Comparison of ENCODE assay signal across 15 cellular contexts in the genomic region with DNA sequence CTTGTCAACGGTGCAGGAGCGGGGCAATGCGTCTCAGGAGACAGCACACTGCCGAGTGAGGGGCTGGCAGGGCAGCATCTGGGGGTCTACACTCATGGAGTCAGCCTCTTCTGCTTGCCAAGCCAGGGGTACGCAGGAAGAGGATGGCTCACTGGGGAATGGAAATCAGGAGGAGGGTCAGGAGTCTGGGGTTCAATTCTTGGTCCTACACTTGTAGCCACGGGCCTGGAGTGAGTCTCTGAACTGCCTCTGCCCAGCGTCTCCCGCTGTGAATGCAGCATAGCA.
DNase-seq lines count a peak whose midpoint lies in the region; ATAC-seq and TF ChIP-seq lines count a peak whose summit lies in the region.
"Had no signal": no experiment of that assay in that cellular context is flagged by ENCODE, and none has a peak within 500 bp of the region (broad histone marks: within the 10 kb centered on the region; RNA-seq: fewer than 3 reads in every experiment).

No MANE protein-coding gene starts in this region.

- H3K27me3 ChIP-seq in WERI-Rb-1 (ENCODE audit: insufficient read depth, low read depth, severe bottlenecking) (no peaks in the 10 kb centered on the region), endodermal cell (ENCODE audit: control insufficient read depth, insufficient read depth, low read length, poor library complexity, severe bottlenecking) (no peaks in the 10 kb centered on the region), spleen (replicated peaks in 1 of 7) (peaks cover 0 to 35% (median 0%) of the 10 kb centered on the region in 7 donors)

- no peak for TF ChIP-seq POLR2A in spleen (IDR thresholded peaks at IDR 0.05)

- no peaks in the 10 kb centered on the region for H3K4me1 Mint-ChIP-seq in endodermal cell
- H3K4me1 Mint-ChIP-seq: CD4-positive, CD25-positive, alpha-beta regulatory T cell had no signal

- H3K9me3 Mint-ChIP-seq in endodermal cell = no peaks in the 10 kb centered on the region
- H3K9me3 Mint-ChIP-seq: CD4-positive, CD25-positive, alpha-beta regulatory T cell; CD8-positive, alpha-beta T cell had no signal

- ATAC-seq in GM21526 (IDR thresholded peaks at IDR 0.05; ENCODE audit: low FRiP score, unreplicated experiment) = no peak
- ATAC-seq: CD8-positive, alpha-beta T cell had no signal

- H3K9ac ChIP-seq in endodermal cell (ENCODE audit: extremely low read depth, low read length, poor library complexity, severe bottlenecking) = no peak overlapping the region
- H3K9ac ChIP-seq: GM23248 had no signal

- H3K36me3 ChIP-seq in WERI-Rb-1 (no peaks in the 10 kb centered on the region), endodermal cell (ENCODE audit: control insufficient read depth, insufficient read depth, low read length) (no peaks in the 10 kb centered on the region), spleen (no peaks in the 10 kb centered on the region)

- H3K9me3 ChIP-seq in WERI-Rb-1 (ENCODE audit: severe bottlenecking) (no peaks in the 10 kb centered on the region), endodermal cell (ENCODE audit: control insufficient read depth, low read length) (no peaks in the 10 kb centered on the region), spleen (no peaks in the 10 kb centered on the region)
- H3K9me3 ChIP-seq: Caco-2 had no signal

- no peaks in the 10 kb centered on the region for H3K4me1 ChIP-seq in endodermal cell (ENCODE audit: control insufficient read depth, insufficient read depth, low read length)
- H3K4me1 ChIP-seq in spleen = no peaks in the 10 kb centered on the region
- H3K4me1 ChIP-seq: Caco-2 had no signal

- H3K27me3 Mint-ChIP-seq in endodermal cell (ENCODE audit: insufficient read depth) = peaks cover 2% of the 10 kb centered on the region

- H3K4me3 ChIP-seq in WERI-Rb-1 (ENCODE audit: low read depth, low read length) (no peak overlapping the region), endodermal cell (ENCODE audit: low read length) (no peak overlapping the region), spleen (no peak overlapping the region)
- H3K4me3 ChIP-seq: GM23248 had no signal

- TF ChIP-seq CTCF in WERI-Rb-1 (IDR thresholded peaks at IDR 0.05; ENCODE audit: low read depth, low read length) (no peak), endodermal cell (conservative IDR thresholded peaks at IDR 0.05) (no peak), spleen (IDR thresholded peaks at IDR 0.05 in 8 of 11, conservative IDR thresholded peaks at IDR 0.05 in 3 of 11) (no peak)

- H3K36me3 Mint-ChIP-seq in endodermal cell (ENCODE audit: low read depth) = peaks cover 5% of the 10 kb centered on the region
- H3K36me3 Mint-ChIP-seq: CD4-positive, CD25-positive, alpha-beta regulatory T cell; CD8-positive, alpha-beta T cell had no signal

- intact Hi-C loops in spleen (cut with DNase I; ENCODE audit: low total_unique reads) = no loop called here

- no peak overlapping the region for H3K27ac Mint-ChIP-seq in endodermal cell
- H3K27ac Mint-ChIP-seq: CD4-positive, CD25-positive, alpha-beta regulatory T cell; CD8-positive, alpha-beta T cell had no signal

- whole genome bisulfite sequencing in endodermal cell (ENCODE audit: insufficient coverage in 1 of 2, insufficient read length in 1 of 2), 2 experiments = 91 to 92% methylated on average over 5 to 8 of the region's 8 CpGs
- WGBS in spleen, 5 donors = 78 to 89% (median 83%) methylated on average over 8 of the region's 8 CpGs

- H3K4me3 Mint-ChIP-seq in endodermal cell = no peak overlapping the region
- H3K4me3 Mint-ChIP-seq: CD4-positive, CD25-positive, alpha-beta regulatory T cell; CD8-positive, alpha-beta T cell had no signal

- DNase-seq in WERI-Rb-1 = peak; percentile 3
- DNase-seq in endodermal cell = peak; percentile 14
- DNase-seq in spleen = peak; percentile 70
- DNase-seq in NCI-H2196 (lab: John Stamatoyannopoulos, UW; ENCODE audit: unreplicated experiment) = no peak
- no peak for DNase-seq in activated naive CD4-positive, alpha-beta T cell treated with Interleukin-2 at 50 U/mL for 16 hours
- DNase-seq: C1 segment of cervical spinal cord; Caco-2; CD4-positive, CD25-positive, alpha-beta regulatory T cell; CD8-positive, alpha-beta T cell; DMS153; DND-41; GM23248; H7; HCEC 1CT had no signal

- H3K27ac ChIP-seq in WERI-Rb-1 (no peak overlapping the region), endodermal cell (ENCODE audit: low read depth, low read length) (no peak overlapping the region), spleen (no peak overlapping the region)
- H3K27ac ChIP-seq: GM23248 had no signal

Comparison
In these comparisons a context has a peak if more than half of its experiments do, and no peak if none do; other contexts are left out.
1. DNase-seq: peak in WERI-Rb-1 (single experiment), endodermal cell (single experiment) and spleen (single experiment); none in NCI-H2196 (single experiment) and activated naive CD4-positive, alpha-beta T cell treated with Interleukin-2 at 50 U/mL for 16 hours (single experiment).